In genomic region chr1:115133440-115133839, GRCh38 we compare ENCODE assay signal across 1 cellular context.
TF ChIP-seq lines count a peak whose summit lies in the region.

No MANE protein-coding gene starts in this region.

TF ChIP-seq in SK-N-SH, 30 proteins besides CTCF, POLR2A, EP300 and RAD21 (continued from another document):
- TF ChIP-seq, protein P1, sequence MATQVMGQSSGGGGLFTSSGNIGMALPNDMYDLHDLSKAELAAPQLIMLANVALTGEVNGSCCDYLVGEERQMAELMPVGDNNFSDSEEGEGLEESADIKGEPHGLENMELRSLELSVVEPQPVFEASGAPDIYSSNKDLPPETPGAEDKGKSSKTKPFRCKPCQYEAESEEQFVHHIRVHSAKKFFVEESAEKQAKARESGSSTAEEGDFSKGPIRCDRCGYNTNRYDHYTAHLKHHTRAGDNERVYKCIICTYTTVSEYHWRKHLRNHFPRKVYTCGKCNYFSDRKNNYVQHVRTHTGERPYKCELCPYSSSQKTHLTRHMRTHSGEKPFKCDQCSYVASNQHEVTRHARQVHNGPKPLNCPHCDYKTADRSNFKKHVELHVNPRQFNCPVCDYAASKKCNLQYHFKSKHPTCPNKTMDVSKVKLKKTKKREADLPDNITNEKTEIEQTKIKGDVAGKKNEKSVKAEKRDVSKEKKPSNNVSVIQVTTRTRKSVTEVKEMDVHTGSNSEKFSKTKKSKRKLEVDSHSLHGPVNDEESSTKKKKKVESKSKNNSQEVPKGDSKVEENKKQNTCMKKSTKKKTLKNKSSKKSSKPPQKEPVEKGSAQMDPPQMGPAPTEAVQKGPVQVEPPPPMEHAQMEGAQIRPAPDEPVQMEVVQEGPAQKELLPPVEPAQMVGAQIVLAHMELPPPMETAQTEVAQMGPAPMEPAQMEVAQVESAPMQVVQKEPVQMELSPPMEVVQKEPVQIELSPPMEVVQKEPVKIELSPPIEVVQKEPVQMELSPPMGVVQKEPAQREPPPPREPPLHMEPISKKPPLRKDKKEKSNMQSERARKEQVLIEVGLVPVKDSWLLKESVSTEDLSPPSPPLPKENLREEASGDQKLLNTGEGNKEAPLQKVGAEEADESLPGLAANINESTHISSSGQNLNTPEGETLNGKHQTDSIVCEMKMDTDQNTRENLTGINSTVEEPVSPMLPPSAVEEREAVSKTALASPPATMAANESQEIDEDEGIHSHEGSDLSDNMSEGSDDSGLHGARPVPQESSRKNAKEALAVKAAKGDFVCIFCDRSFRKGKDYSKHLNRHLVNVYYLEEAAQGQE (IDR thresholded peaks at IDR 0.05; ENCODE audit: low read depth, low read length) = no peak
- TF ChIP-seq, protein P2, sequence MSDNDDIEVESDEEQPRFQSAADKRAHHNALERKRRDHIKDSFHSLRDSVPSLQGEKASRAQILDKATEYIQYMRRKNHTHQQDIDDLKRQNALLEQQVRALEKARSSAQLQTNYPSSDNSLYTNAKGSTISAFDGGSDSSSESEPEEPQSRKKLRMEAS (IDR thresholded peaks at IDR 0.05; ENCODE audit: low read depth) = no peak
- TF ChIP-seq TEAD4 (IDR thresholded peaks at IDR 0.05; ENCODE audit: borderline replicate concordance, insufficient read depth) (no peak), JUND (IDR thresholded peaks at IDR 0.05) (0 out of 2 replicates have a peak, but pooled peaks have one; percentile 24)
